In the genomic region with DNA sequence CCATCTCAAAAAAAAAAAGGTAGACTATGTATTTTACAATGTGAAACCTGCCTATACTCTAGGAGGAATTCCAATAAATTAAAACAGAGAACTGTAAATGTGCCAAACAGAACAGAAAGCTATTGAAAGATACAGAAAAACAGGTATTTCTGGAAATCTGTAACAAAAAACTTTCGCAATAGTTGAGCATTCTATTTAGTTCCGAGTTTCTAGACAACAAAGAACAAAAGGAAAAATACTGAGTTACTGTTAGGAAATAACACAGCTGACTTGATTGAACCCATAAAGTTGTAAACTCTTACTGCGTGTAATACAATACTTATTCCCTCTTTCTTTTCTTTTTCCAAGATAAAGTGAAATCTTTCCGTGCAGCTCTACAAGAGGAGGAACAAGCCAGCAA, we compare ENCODE assay signal across 18 cellular contexts. TPM values are rescaled to one million over a fixed set of nuclear protein-coding genes. Genes with fewer than 3 reads are reported as not detected.
DNase-seq lines count a peak whose midpoint lies in the region; ATAC-seq, FAIRE-seq and TF ChIP-seq lines count a peak whose summit lies in the region.
"Had no signal": no experiment of that assay in that cellular context is flagged by ENCODE, and none has a peak within 500 bp of the region (broad histone marks: within the 10 kb centered on the region; RNA-seq: fewer than 3 reads in every experiment).

No MANE protein-coding gene starts in this region.

- H2AFZ ChIP-seq in HepG2 (ENCODE audit: low read length) = no peak overlapping the region
- H2AFZ ChIP-seq in keratinocyte (ENCODE audit: control insufficient read depth, low read length) = no peak overlapping the region

- CTCF ChIA-PET in HepG2 (lab: Yijun Ruan, JAX; ENCODE audit: low intra/inter-chr PET ratio, low total read pairs) = no interaction called here

- dilution Hi-C loops in keratinocyte (cut with MboI; ENCODE audit: extremely low pct_ligation_motif_present, low sequenced_read_pairs) = no loop called here

- TF ChIP-seq POLR2A in HepG2 (IDR thresholded peaks at IDR 0.05; ENCODE audit: insufficient read depth in 1 of 2, low read depth in 2 of 2, low read length in 2 of 2) = no peak
- no peak for TF ChIP-seq POLR2A in right lobe of liver (IDR thresholded peaks at IDR 0.05)
- no peak for TF ChIP-seq POLR2A in vagina (IDR thresholded peaks at IDR 0.05)

- DNase-seq in HepG2 (ENCODE audit: low spot score) (no peak), right lobe of liver (no peak), adipocyte (ENCODE audit: low read depth) (peak; percentile 10), keratinocyte (ENCODE audit: low read depth, low spot score) (no peak), vagina (ENCODE audit: extremely low spot score in 2 of 2) (no peak), NCI-H2171 treated with DMSO at 0.1 percent for 48 hours (lab: John Stamatoyannopoulos, UW) (no peak), brain microvascular endothelial cell (no peak), ureter (ENCODE audit: low spot score) (no peak)
- DNase-seq: activated CD4-positive, CD25-positive, alpha-beta regulatory T cell; activated T-cell treated with anti-CD3 and anti-CD28 coated beads, Interleukin-2, amount 50 U/mL, for 1 hour; NCI-H2081 treated with DMSO at 0.1 percent for 48 hours; NCI-H748 treated with DMSO at 0.1 percent for 48 hours; RPMI8226; sigmoid colon; stimulated activated CD4-positive, alpha-beta T cell treated with anti-CD3 and anti-CD28 coated beads, Interleukin-4, amount 100 ng/mL, for 24 hours; T-helper 1 cell; tibial artery had no signal

- no peak overlapping the region for H3K4me2 ChIP-seq in HepG2 (ENCODE audit: low read depth, low read length)
- no peak overlapping the region for H3K4me2 ChIP-seq in keratinocyte (ENCODE audit: control insufficient read depth, extremely low read depth, insufficient read depth, low read depth, low read length)

- WGBS in HepG2 (ENCODE audit: low lambda C conversion rate) = 92% methylated on average over 4 of the region's 4 CpGs
- WGBS in right lobe of liver (ENCODE audit: insufficient coverage, low coverage, low lambda C conversion rate, missing lambda C conversion rate) = 66% methylated on average over 2 of the region's 4 CpGs

- no peak for TF ChIP-seq CTCF in HepG2 (CRISPR knock-in tag; IDR thresholded peaks at IDR 0.05)
- no peak for TF ChIP-seq CTCF in right lobe of liver (IDR thresholded peaks at IDR 0.05)
- no peak for TF ChIP-seq CTCF in keratinocyte (optimal IDR thresholded peaks at IDR 0.05 in 1 of 3, IDR thresholded peaks at IDR 0.05 in 1 of 3, conservative IDR thresholded peaks at IDR 0.05 in 1 of 3; ENCODE audit: extremely low read depth in 1 of 3, insufficient read depth in 2 of 3, low read length in 3 of 3)
- no peak for TF ChIP-seq CTCF in vagina (IDR thresholded peaks at IDR 0.05)
- no peak for TF ChIP-seq CTCF in brain microvascular endothelial cell (IDR thresholded peaks at IDR 0.05; ENCODE audit: low read depth, low read length, missing control alignments)

- no peak overlapping the region for H3K27ac ChIP-seq in HepG2 (ENCODE audit: extremely low read length, insufficient read depth, low read length)
- H3K27ac ChIP-seq in right lobe of liver = no peak overlapping the region
- H3K27ac ChIP-seq in keratinocyte (ENCODE audit: control insufficient read depth, insufficient read depth, low read length) = peak overlapping the region; percentile 75
- peak overlapping the region; percentile 16 for H3K27ac ChIP-seq in vagina
- H3K27ac ChIP-seq in brain microvascular endothelial cell = no peak overlapping the region
- H3K27ac ChIP-seq: sigmoid colon, tibial artery had no signal

- H3K9ac ChIP-seq in HepG2 (ENCODE audit: insufficient read depth, low read depth, low read length) (no peak overlapping the region), adipocyte (ENCODE audit: low read length) (no peak overlapping the region), keratinocyte (ENCODE audit: control insufficient read depth, extremely low read depth, insufficient read depth, low read length) (peak overlapping the region; percentile 33)

- ATAC-seq in HepG2 = no peak
- ATAC-seq in right lobe of liver = no peak

- POLR2A ChIA-PET in HepG2 (lab: Yijun Ruan, JAX) = interaction anchor here (1.0 kb wide), 1 partner anchor 18 kb away, joined by 5 read pairs; a partner anchor contains a TSS

- H3K27me3 ChIP-seq in HepG2 (ENCODE audit: control insufficient read depth in 1 of 2, insufficient read depth in 2 of 2, low read length in 2 of 2) (no peaks in the 10 kb centered on the region), right lobe of liver (no peaks in the 10 kb centered on the region), adipocyte (replicated peaks; ENCODE audit: control insufficient read depth, insufficient read depth, low read length) (no peaks in the 10 kb centered on the region), keratinocyte (ENCODE audit: control insufficient read depth, extremely low read depth, insufficient read depth, low read length) (no peaks in the 10 kb centered on the region), vagina (no peaks in the 10 kb centered on the region), brain microvascular endothelial cell (replicated peaks) (no peaks in the 10 kb centered on the region)
- H3K27me3 ChIP-seq: sigmoid colon, tibial artery had no signal

- intact Hi-C loops in HepG2 (cut with micrococcal nuclease; ENCODE audit: unreplicated experiment) (no loop called here), right lobe of liver (cut with DNase I) (no loop called here), vagina (cut with DNase I) (no loop called here)

- in situ Hi-C loops in HepG2 (cut with HindIII; ENCODE audit: extremely low pct_ligation_motif_present, low pct_unique_long_range_greater_than_20kb) (no loop called here), brain microvascular endothelial cell (cut with HindIII; ENCODE audit: low pct_ligation_motif_present, low sequenced_read_pairs) (no loop called here)

- BruUV-seq in HepG2 (replicated peaks; lab: Mats Ljungman, UMichigan) = no TSS peak

- H3K9me3 ChIP-seq in HepG2 (ENCODE audit: low read length) (no peaks in the 10 kb centered on the region), right lobe of liver (no peaks in the 10 kb centered on the region), adipocyte (ENCODE audit: control insufficient read depth, low read length) (no peaks in the 10 kb centered on the region), keratinocyte (ENCODE audit: control insufficient read depth, low read depth, low read length) (no peaks in the 10 kb centered on the region), vagina (no peaks in the 10 kb centered on the region)
- H3K9me3 ChIP-seq: sigmoid colon, tibial artery had no signal

- H3K4me3 ChIP-seq in HepG2 (replicated peaks in 1 of 3; ENCODE audit: insufficient read depth in 1 of 3, low read depth in 2 of 3, low read length in 3 of 3) = no peak overlapping the region
- H3K4me3 ChIP-seq in right lobe of liver = no peak overlapping the region
- H3K4me3 ChIP-seq in adipocyte (ENCODE audit: low read length) = no peak overlapping the region
- no peak overlapping the region for H3K4me3 ChIP-seq in keratinocyte (ENCODE audit: control insufficient read depth in 2 of 3, extremely low read depth in 1 of 3, insufficient read depth in 2 of 3, low read depth in 1 of 3, low read length in 3 of 3)
- no peak overlapping the region for H3K4me3 ChIP-seq in vagina
- no peak overlapping the region for H3K4me3 ChIP-seq in brain microvascular endothelial cell (ENCODE audit: low read depth, low read length)
- H3K4me3 ChIP-seq: lung, sigmoid colon, tibial artery had no signal

- H3K9me1 ChIP-seq in keratinocyte (ENCODE audit: control insufficient read depth, extremely low read depth, insufficient read depth, low read length) = no peaks in the 10 kb centered on the region

- TF ChIP-seq EP300 in HepG2 (IDR thresholded peaks at IDR 0.05; ENCODE audit: low read depth in 2 of 2, low read length in 2 of 2) (no peak), HepG2 (CRISPR knock-in tag; IDR thresholded peaks at IDR 0.05; ENCODE audit: borderline replicate concordance) (no peak)

- peaks cover 5 to 55% of the 10 kb centered on the region in 2 experiments; a peak in 4 of 5 replicates for H3K36me3 ChIP-seq in HepG2 (replicated peaks in 1 of 2; ENCODE audit: control insufficient read depth in 1 of 2, insufficient read depth in 2 of 2, low read length in 2 of 2)
- H3K36me3 ChIP-seq in right lobe of liver = peaks cover 0 to 32% (median 11%) of the 10 kb centered on the region in 4 donors
- H3K36me3 ChIP-seq in adipocyte (ENCODE audit: control insufficient read depth, insufficient read depth, low read length, severe bottlenecking) = peaks cover 75% of the 10 kb centered on the region
- peaks cover 11 to 16% of the 10 kb centered on the region in 2 experiments for H3K36me3 ChIP-seq in keratinocyte (ENCODE audit: control insufficient read depth in 2 of 2, extremely low read depth in 1 of 2, insufficient read depth in 2 of 2, low read length in 2 of 2)
- H3K36me3 ChIP-seq in vagina = peaks cover 0 to 33% of the 10 kb centered on the region in 2 donors
- H3K36me3 ChIP-seq in brain microvascular endothelial cell (replicated peaks) = peaks cover 39% of the 10 kb centered on the region

- FAIRE-seq in HepG2 (lab: Jason Lieb, UNC) (no peak), keratinocyte (lab: Jason Lieb, UNC) (no peak)

- no peak for TF ChIP-seq RAD21 in HepG2 (CRISPR knock-in tag; IDR thresholded peaks at IDR 0.05)

- peaks cover 16% of the 10 kb centered on the region for H3K4me1 ChIP-seq in HepG2 (ENCODE audit: insufficient read depth, low read length)
- no peaks in the 10 kb centered on the region for H3K4me1 ChIP-seq in right lobe of liver
- H3K4me1 ChIP-seq in adipocyte (ENCODE audit: control insufficient read depth, insufficient read depth, low read length) = peaks cover 26% of the 10 kb centered on the region
- H3K4me1 ChIP-seq in keratinocyte (ENCODE audit: control insufficient read depth, extremely low read depth, insufficient read depth, low read length) = peaks cover 19% of the 10 kb centered on the region
- H3K4me1 ChIP-seq in vagina = peaks cover 15% of the 10 kb centered on the region

- H3K79me2 ChIP-seq in HepG2 (ENCODE audit: insufficient read depth, low read length) (no peaks in the 10 kb centered on the region), keratinocyte (ENCODE audit: control insufficient read depth, insufficient read depth, low read length) (no peaks in the 10 kb centered on the region)

- no peaks in the 10 kb centered on the region for H4K20me1 ChIP-seq in HepG2 (ENCODE audit: insufficient read depth, low read length)
- H4K20me1 ChIP-seq in keratinocyte (ENCODE audit: control insufficient read depth, extremely low read depth, insufficient read depth, low read length) = peaks cover 2% of the 10 kb centered on the region

RNA-seq across cellular contexts. Expression of a gene that starts 18.6 kb away (rescaled TPM):
- 35.2 and 37.7 TPM in 2 replicates for total RNA-seq in HepG2 (2016; rRNA removed; fragmentation: Illumina TruSeq; extraction: Trizol)
- 10.4 and 10.7 TPM in 2 replicates for total RNA-seq in HepG2 (2016; cell fraction: cytosol; rRNA removed; fragmentation: Illumina TruSeq; extraction: Trizol; ENCODE audit: low read depth)
- total RNA-seq in HepG2 (2016; cell fraction: insoluble cytoplasmic fraction; rRNA removed; fragmentation: Illumina TruSeq; extraction: Trizol) = 33.8 and 43.5 TPM in 2 replicates
- 21.0 and 22.5 TPM in 2 replicates for total RNA-seq in HepG2 (2016; cell fraction: membrane; rRNA removed; fragmentation: Illumina TruSeq; extraction: Trizol)
- 22.1 and 23.5 TPM in 2 replicates for total RNA-seq in HepG2 (2016; cell fraction: nucleus; rRNA removed; fragmentation: Illumina TruSeq; extraction: Trizol)
- 13.8 and 16.1 TPM in 2 replicates for polyA plus RNA-seq in HepG2 (2011; rRNA removed)
- 10.3 and 16.4 TPM in 2 replicates for polyA plus RNA-seq in HepG2 (2011; cell fraction: cytosol; rRNA removed)
- polyA plus RNA-seq in HepG2 (2011; cell fraction: nucleus; rRNA removed) = 10.8 and 14.2 TPM in 2 replicates
- 16.2 and 18.3 TPM in 2 replicates for polyA plus RNA-seq in HepG2 (2012)
- 9.1 and 9.3 TPM in 2 replicates for polyA plus RNA-seq in HepG2 (2016; cell fraction: cytosol; fragmentation: Illumina TruSeq; extraction: Trizol; ENCODE audit: low read depth)
- polyA plus RNA-seq in HepG2 (2016; cell fraction: insoluble cytoplasmic fraction; fragmentation: Illumina TruSeq; extraction: Trizol; ENCODE audit: low read depth) = 38.7 and 41.2 TPM in 2 replicates
- polyA plus RNA-seq in HepG2 (2016; cell fraction: membrane; fragmentation: Illumina TruSeq; extraction: Trizol; ENCODE audit: low read depth) = 11.7 and 12.2 TPM in 2 replicates
- 34.2 and 34.5 TPM in 2 replicates for polyA plus RNA-seq in HepG2 (2016; cell fraction: nucleus; fragmentation: Illumina TruSeq; extraction: Trizol; ENCODE audit: insufficient read depth, low read depth)
- polyA minus RNA-seq in HepG2 (2011; rRNA and poly(A)+ RNA removed; ENCODE audit: low replicate concordance) = 9.3 and 9.5 TPM in 2 replicates
- 8.7 and 9.2 TPM in 2 replicates for polyA minus RNA-seq in HepG2 (2011; cell fraction: cytosol; rRNA and poly(A)+ RNA removed)
- 21.5 and 22.4 TPM in 2 replicates for polyA minus RNA-seq in HepG2 (2011; cell fraction: nucleus; rRNA and poly(A)+ RNA removed)
- 10 to 100 TPM in 2 of 6 experiments, 1 to 10 TPM in 4; 3.5 to 14.4 (median 8.9) TPM for total RNA-seq in right lobe of liver
- 28.2 to 49.9 TPM (median 49.5 TPM) in 3 replicates for polyA plus RNA-seq in keratinocyte
- 22.8 TPM for polyA plus RNA-seq in keratinocyte (2011; ENCODE audit: low read depth)
- polyA plus RNA-seq in keratinocyte (2011; cell fraction: cytosol; rRNA removed) = 27.4 and 48.2 TPM in 2 replicates
- polyA plus RNA-seq in keratinocyte (2011; cell fraction: nucleus; rRNA removed) = 23.3 and 25.5 TPM in 2 replicates
- polyA plus RNA-seq in keratinocyte (2012; ENCODE audit: low replicate concordance) = 25.8 and 42.3 TPM in 2 replicates
- polyA minus RNA-seq in keratinocyte = 5.1 to 25.2 TPM (median 12.5 TPM) in 3 replicates
- 17.5 TPM for polyA minus RNA-seq in keratinocyte (2011; cell fraction: cytosol; rRNA and poly(A)+ RNA removed)
- polyA minus RNA-seq in keratinocyte (2011; cell fraction: nucleus; rRNA and poly(A)+ RNA removed) = 8.4 and 10.0 TPM in 2 replicates
- 25.5 TPM for total RNA-seq in vagina
- total RNA-seq in ureter = 30.3 TPM

RNA-seq across cellular contexts. Expression of a gene that starts 27.4 kb away (rescaled TPM):
- total RNA-seq in HepG2 (2016; rRNA removed; fragmentation: Illumina TruSeq; extraction: Trizol) (24.4 and 47.3 TPM in 2 replicates), right lobe of liver (10 to 100 TPM in 4 of 6 experiments, 1 to 10 TPM in 2; 8.3 to 15.7 (median 13.6) TPM), vagina (31.2 TPM), ureter (48.9 TPM)
- total RNA-seq in HepG2 (2016; cell fraction: cytosol; rRNA removed; fragmentation: Illumina TruSeq; extraction: Trizol; ENCODE audit: low read depth) = 10.6 and 12.3 TPM in 2 replicates
- 23.4 and 45.3 TPM in 2 replicates for total RNA-seq in HepG2 (2016; cell fraction: insoluble cytoplasmic fraction; rRNA removed; fragmentation: Illumina TruSeq; extraction: Trizol)
- total RNA-seq in HepG2 (2016; cell fraction: membrane; rRNA removed; fragmentation: Illumina TruSeq; extraction: Trizol) = 12.7 and 15.4 TPM in 2 replicates
- total RNA-seq in HepG2 (2016; cell fraction: nucleus; rRNA removed; fragmentation: Illumina TruSeq; extraction: Trizol) = 34.8 and 41.2 TPM in 2 replicates
- polyA plus RNA-seq in HepG2 (2011; rRNA removed) (10.2 and 13.9 TPM in 2 replicates), keratinocyte (28.1 to 34.7 TPM (median 31.4 TPM) in 3 replicates)
- polyA plus RNA-seq in HepG2 (2011; cell fraction: cytosol; rRNA removed) = 6.4 and 8.3 TPM in 2 replicates
- 10.3 and 11.5 TPM in 2 replicates for polyA plus RNA-seq in HepG2 (2011; cell fraction: nucleus; rRNA removed)
- 9.1 and 15.2 TPM in 2 replicates for polyA plus RNA-seq in HepG2 (2012)
- polyA plus RNA-seq in HepG2 (2016; cell fraction: cytosol; fragmentation: Illumina TruSeq; extraction: Trizol; ENCODE audit: low read depth) = 2.4 and 3.1 TPM in 2 replicates
- polyA plus RNA-seq in HepG2 (2016; cell fraction: insoluble cytoplasmic fraction; fragmentation: Illumina TruSeq; extraction: Trizol; ENCODE audit: low read depth) = 40.1 and 41.1 TPM in 2 replicates
- polyA plus RNA-seq in HepG2 (2016; cell fraction: membrane; fragmentation: Illumina TruSeq; extraction: Trizol; ENCODE audit: low read depth) = 7.4 and 8.0 TPM in 2 replicates
- 22.7 and 26.1 TPM in 2 replicates for polyA plus RNA-seq in HepG2 (2016; cell fraction: nucleus; fragmentation: Illumina TruSeq; extraction: Trizol; ENCODE audit: insufficient read depth, low read depth)
- polyA minus RNA-seq in HepG2 (2011; rRNA and poly(A)+ RNA removed; ENCODE audit: low replicate concordance) = 50.9 and 137 TPM in 2 replicates
- 18.5 and 25.1 TPM in 2 replicates for polyA minus RNA-seq in HepG2 (2011; cell fraction: cytosol; rRNA and poly(A)+ RNA removed)
- 65.4 and 66.4 TPM in 2 replicates for polyA minus RNA-seq in HepG2 (2011; cell fraction: nucleus; rRNA and poly(A)+ RNA removed)
- polyA plus RNA-seq in keratinocyte (2011; ENCODE audit: low read depth) = 20.2 TPM
- polyA plus RNA-seq in keratinocyte (2011; cell fraction: cytosol; rRNA removed) = 15.0 and 35.1 TPM in 2 replicates
- polyA plus RNA-seq in keratinocyte (2011; cell fraction: nucleus; rRNA removed) = 26.6 and 28.6 TPM in 2 replicates
- polyA plus RNA-seq in keratinocyte (2012; ENCODE audit: low replicate concordance) = 10.8 and 21.2 TPM in 2 replicates
- polyA minus RNA-seq in keratinocyte = 74.3 to 105 TPM (median 77.2 TPM) in 3 replicates
- 32.0 TPM for polyA minus RNA-seq in keratinocyte (2011; cell fraction: cytosol; rRNA and poly(A)+ RNA removed)
- 30.9 and 96.1 TPM in 2 replicates for polyA minus RNA-seq in keratinocyte (2011; cell fraction: nucleus; rRNA and poly(A)+ RNA removed)

Comparison
In these comparisons a context has a peak if more than half of its experiments do, and no peak if none do; other contexts are left out.
1. H3K27ac ChIP-seq: peak in keratinocyte (single experiment) and vagina (single experiment); none in HepG2 (single experiment), right lobe of liver (0 of 3) and brain microvascular endothelial cell (single experiment).